Comparison of ENCODE assay signal across 10 cellular contexts in the genomic region with DNA sequence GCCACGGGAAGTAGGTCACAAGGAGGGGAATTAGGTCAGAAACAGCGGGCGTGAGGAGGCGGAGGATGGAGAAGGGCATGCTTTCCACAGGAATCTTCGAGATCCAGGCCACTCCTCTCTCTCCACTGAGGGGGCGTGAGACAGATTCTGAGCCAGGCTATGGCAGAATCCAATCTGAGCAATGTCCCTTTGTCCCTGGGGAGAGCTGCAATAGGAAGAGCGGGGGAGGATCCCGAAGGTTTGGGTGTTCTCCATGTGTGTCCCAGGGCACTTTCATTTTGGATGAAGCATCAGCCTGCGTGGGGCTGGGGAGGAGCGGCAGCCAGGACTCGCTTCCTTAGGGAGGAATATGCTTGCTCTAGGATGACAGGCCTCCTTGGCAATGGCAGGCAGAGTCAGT.
A peak's percentile ranks its signal among the peaks of the same experiment; 100 is the strongest.
DNase-seq lines count a peak whose midpoint lies in the region; ATAC-seq and TF ChIP-seq lines count a peak whose summit lies in the region.
"Had no signal": no experiment of that assay in that cellular context is flagged by ENCODE, and none has a peak within 500 bp of the region (broad histone marks: within the 10 kb centered on the region; RNA-seq: fewer than 3 reads in every experiment).

No MANE protein-coding gene starts in this region.

- 44% methylated on average over 11 of the region's 11 CpGs for WGBS in right cardiac atrium

- intact Hi-C loops in right cardiac atrium (cut with DNase I) (no loop called here), posterior vena cava (cut with DNase I) (no loop called here)

- DNase-seq in AG09309 (ENCODE audit: low read depth) (no peak), amniotic epithelial cell (ENCODE audit: low read depth) (peak; percentile 33), right cardiac atrium (peak; percentile 76 to 83 (median 83)), posterior vena cava (ENCODE audit: low spot score) (peak; percentile 90), glomerular visceral epithelial cell (ENCODE audit: extremely low spot score) (no peak), DMS53 treated with DMSO at 0.1 percent for 48 hours (lab: John Stamatoyannopoulos, UW; ENCODE audit: unreplicated experiment) (no peak)
- DNase-seq in activated CD8-positive, alpha-beta memory T cell treated with anti-CD3 and anti-CD28 coated beads, Interleukin-2, amount 50 U/mL, for 4 hours: no peak
- DNase-seq: activated T-cell treated with anti-CD3 and anti-CD28 coated beads, Interleukin-2, amount 50 U/mL, for 48 hours; BE2C had no signal

- H3K4me3 ChIP-seq in AG09309 (ENCODE audit: control insufficient read depth, low read depth, low read length) (peak overlapping the region; percentile 22), right cardiac atrium (ENCODE audit: low read length) (no peak overlapping the region)

- H3K9me3 ChIP-seq in right cardiac atrium (ENCODE audit: control insufficient read depth, low read length): no peaks in the 10 kb centered on the region
- H3K9me3 ChIP-seq: BE2C had no signal

- TF ChIP-seq CTCF in AG09309 (IDR thresholded peaks at IDR 0.05; ENCODE audit: control insufficient read depth, insufficient read depth, low read depth, low read length, missing control alignments): no peak

- H3K27ac ChIP-seq in right cardiac atrium (ENCODE audit: low read length): no peak overlapping the region

- ATAC-seq in right cardiac atrium (peak; percentile 90 to 92), GM19351 (IDR thresholded peaks at IDR 0.05; ENCODE audit: unreplicated experiment) (no peak)

- no peaks in the 10 kb centered on the region for H3K27me3 ChIP-seq in right cardiac atrium (ENCODE audit: control insufficient read depth, insufficient read depth)
- H3K27me3 ChIP-seq: BE2C had no signal

- peaks cover 2% of the 10 kb centered on the region for H3K4me1 ChIP-seq in right cardiac atrium (ENCODE audit: control insufficient read depth, insufficient read depth, low read length)
- H3K4me1 ChIP-seq: BE2C had no signal

Comparison
In these comparisons a context has a peak if more than half of its experiments do, and no peak if none do; other contexts are left out.
1. DNase-seq: peak in amniotic epithelial cell (single experiment), right cardiac atrium (3 of 3) and posterior vena cava (single experiment); none in AG09309 (single experiment), glomerular visceral epithelial cell (single experiment), DMS53 treated with DMSO at 0.1 percent for 48 hours (single experiment) and activated CD8-positive, alpha-beta memory T cell treated with anti-CD3 and anti-CD28 coated beads, Interleukin-2, amount 50 U/mL, for 4 hours (single experiment).